In the genomic region with DNA sequence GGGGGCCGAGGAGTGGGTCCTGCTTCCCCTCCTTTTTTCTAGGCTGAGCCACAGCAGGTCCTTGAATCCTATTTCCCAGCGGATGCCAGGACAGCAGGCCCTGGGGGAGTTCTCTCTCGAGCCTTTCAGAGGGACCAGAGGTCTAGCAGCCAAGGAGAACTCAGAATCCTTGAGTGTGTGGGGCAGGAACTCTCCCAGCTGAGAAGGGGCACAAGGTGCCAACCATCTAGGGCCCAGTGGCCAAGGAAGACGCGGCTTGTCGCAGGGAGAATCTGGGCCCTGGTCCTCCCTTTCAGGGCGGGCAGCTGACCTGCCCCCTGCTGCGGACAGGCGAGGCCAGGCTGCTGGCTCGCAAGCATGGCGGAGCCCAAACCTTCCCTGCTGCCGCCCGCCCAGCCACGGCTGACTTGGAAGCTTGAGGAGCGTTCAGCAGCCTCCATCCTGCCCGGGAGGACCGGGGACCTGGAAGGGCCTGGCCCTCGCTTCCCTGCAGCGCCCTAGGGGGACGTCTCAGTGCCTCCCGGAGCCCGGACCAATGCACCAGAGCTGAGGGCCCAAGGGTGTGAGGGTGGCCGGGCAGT, we compare ENCODE assay signal across 8 cellular contexts. TPM values are rescaled to one million over a fixed set of nuclear protein-coding genes. Genes with fewer than 3 reads are reported as not detected.
DNase-seq lines count a peak whose midpoint lies in the region; ATAC-seq and TF ChIP-seq lines count a peak whose summit lies in the region.

No MANE protein-coding gene starts in this region.

- H3K36me3 ChIP-seq in SK-N-MC (ENCODE audit: insufficient read depth, low read length) (no peaks in the 10 kb centered on the region; the same call in 1 of the 2 replicates), endocrine pancreas (ENCODE audit: control insufficient read depth, insufficient read depth, low read length) (peaks cover 8% of the 10 kb centered on the region)

- H3K4me3 Mint-ChIP-seq in CD14-positive monocyte: peak overlapping the region; percentile 84 to 88
- H3K4me3 Mint-ChIP-seq in nephron: peak overlapping the region; percentile 91 to 98 (median 95)

- H3K36me3 Mint-ChIP-seq in CD14-positive monocyte (peaks cover 16 to 34% of the 10 kb centered on the region in 2 donors), nephron (ENCODE audit: low read depth) (peaks cover 12% of the 10 kb centered on the region)

- no peaks in the 10 kb centered on the region for H3K4me1 ChIP-seq in endocrine pancreas (ENCODE audit: control insufficient read depth, insufficient read depth, low read length)

- peaks cover 0 to 2% (median 0%) of the 10 kb centered on the region in 3 donors for H3K27me3 Mint-ChIP-seq in CD14-positive monocyte (ENCODE audit: low read depth in 3 of 3)
- no peaks in the 10 kb centered on the region for H3K27me3 Mint-ChIP-seq in nephron (ENCODE audit: low read depth)

- no peaks in the 10 kb centered on the region for H3K9me3 ChIP-seq in SK-N-MC (ENCODE audit: low read depth, low read length)
- no peaks in the 10 kb centered on the region for H3K9me3 ChIP-seq in endocrine pancreas (ENCODE audit: control insufficient read depth, low read length)

- H3K27ac Mint-ChIP-seq in CD14-positive monocyte: peak overlapping the region; percentile 89 to 94 (median 92)
- peak overlapping the region; percentile 82 to 94 (median 90) for H3K27ac Mint-ChIP-seq in nephron

- H3K9me3 Mint-ChIP-seq in CD14-positive monocyte (no peaks in the 10 kb centered on the region), nephron (no peaks in the 10 kb centered on the region)

- peak overlapping the region; percentile 96 for H3K9ac ChIP-seq in SK-N-MC (ENCODE audit: insufficient read length)
- H3K9ac ChIP-seq in endocrine pancreas (ENCODE audit: control insufficient read depth, insufficient read depth, low read length): peak overlapping the region; percentile 50

- H3K27me3 ChIP-seq in endocrine pancreas (ENCODE audit: control insufficient read depth, insufficient read depth, low read length): no peaks in the 10 kb centered on the region

- H3K27ac ChIP-seq in SK-N-MC: peak overlapping the region; percentile 77

- intact Hi-C loops in CD14-positive monocyte (cut with micrococcal nuclease): loop anchor here (1.0 to 5.0 kb wide), 2 partner anchors 97 to 132 kb away; partner anchors contain the start of gene TSPAN32 (in 1 of the 2)

- H3K4me3 ChIP-seq in SK-N-MC (peak overlapping the region; percentile 91), endocrine pancreas (ENCODE audit: control insufficient read depth, insufficient read depth, low read length) (no peak overlapping the region)

- DNase-seq in CD14-positive monocyte (ENCODE audit: low spot score) (no peak), SK-N-MC (ENCODE audit: low read depth, low spot score) (no peak)

- H3K4me1 Mint-ChIP-seq in CD14-positive monocyte (peaks cover 18% of the 10 kb centered on the region), nephron (peaks cover 5% of the 10 kb centered on the region)

- ATAC-seq in GM21723 (IDR thresholded peaks at IDR 0.05; ENCODE audit: unreplicated experiment) (peak; percentile 3), HG02588 (IDR thresholded peaks at IDR 0.05; ENCODE audit: unreplicated experiment) (no peak), GM21576 (IDR thresholded peaks at IDR 0.05; ENCODE audit: unreplicated experiment) (no peak), GM18867 (IDR thresholded peaks at IDR 0.05; ENCODE audit: unreplicated experiment) (no peak)

- TF ChIP-seq CTCF in CD14-positive monocyte (IDR thresholded peaks at IDR 0.05): no peak
- no peak for TF ChIP-seq CTCF in nephron (IDR thresholded peaks at IDR 0.05; ENCODE audit: unreplicated experiment in 3 of 3)

RNA-seq across cellular contexts. Expression of gene TSSC4, which starts 1.0 kb away (rescaled TPM):
- 10 to 100 TPM; 52.0 to 74.6 TPM for polyA plus RNA-seq in CD14-positive monocyte

RNA-seq across cellular contexts. Expression of gene CD81, which starts 22.5 kb away (rescaled TPM):
- 10 to 100 TPM in 1 of 2 donors, 1 to 10 TPM in 1; 3.2 to 12.3 TPM for polyA plus RNA-seq in CD14-positive monocyte

RNA-seq across cellular contexts. Expression of gene TRPM5, which starts 44.7 kb away (rescaled TPM):
- not detected for polyA plus RNA-seq in CD14-positive monocyte

RNA-seq across cellular contexts. Expression of gene KCNQ1, which starts 45.2 kb away (rescaled TPM):
- polyA plus RNA-seq in CD14-positive monocyte: 10 to 100 TPM; 14.9 to 21.6 TPM
